26 cellular contexts compared by ENCODE assay signal in genomic region chr4:81085979-81086378, GRCh38. TPM values are rescaled to one million over a fixed set of nuclear protein-coding genes. Genes with fewer than 3 reads are reported as not detected.
DNase-seq lines count a peak whose midpoint lies in the region; ATAC-seq, FAIRE-seq and TF ChIP-seq lines count a peak whose summit lies in the region.
"Had no signal": no experiment of that assay in that cellular context is flagged by ENCODE, and none has a peak within 500 bp of the region (broad histone marks: within the 10 kb centered on the region; RNA-seq: fewer than 3 reads in every experiment).

No MANE protein-coding gene starts in this region.

- peak; percentile 10 for DNase-seq in GM23338 (ENCODE audit: low spot score)
- no peak for DNase-seq in H1 (ENCODE audit: low read depth in 1 of 2, low spot score in 2 of 2)
- DNase-seq in islet precursor cell: peak; percentile 61
- no peak for DNase-seq in neuronal stem cell (ENCODE audit: low spot score)
- DNase-seq in cerebellar nuclear complex (lab: John Stamatoyannopoulos, UW): no peak
- no peak for DNase-seq in HuH-7.5 (ENCODE audit: low spot score)
- no peak for DNase-seq in A673 (ENCODE audit: low spot score)
- DNase-seq: ACHN; Caco-2; Calu3; CD4-positive, alpha-beta T cell; CD8-positive, alpha-beta T cell; DMS79 treated with DMSO at 0.1 percent for 48 hours; GF-D8 had no signal

- peaks cover 3% of the 10 kb centered on the region; the same call in 1 of the 3 replicates for H3K36me3 Mint-ChIP-seq in GM23338 (ENCODE audit: low read depth)
- H3K36me3 Mint-ChIP-seq: CD8-positive, alpha-beta T cell had no signal

- no peak overlapping the region for H4K5ac ChIP-seq in H1 (ENCODE audit: insufficient read length, low read depth, low read length)

- H2BK120ac ChIP-seq in H1 (replicated peaks; ENCODE audit: low read depth, low read length) (no peak overlapping the region), neuronal stem cell (ENCODE audit: low read depth, low read length) (no peak overlapping the region)

- H3K79me1 ChIP-seq in H1 (ENCODE audit: low read depth, low read length): no peaks in the 10 kb centered on the region
- H3K79me1 ChIP-seq in neuronal stem cell (ENCODE audit: low read depth, low read length): no peaks in the 10 kb centered on the region

- H3K27me3 Mint-ChIP-seq in GM23338 (ENCODE audit: insufficient read depth, low read depth, poor library complexity): no peaks in the 10 kb centered on the region
- H3K27me3 Mint-ChIP-seq: B cell; CD4-positive, alpha-beta T cell had no signal

- POLR2A ChIA-PET in H1 (lab: Charles Lee; ENCODE audit: partially characterized antibody) (no interaction called here), A673 (lab: Charles Lee; ENCODE audit: low non-redundant PET) (no interaction called here)

- no peak overlapping the region for H3K23ac ChIP-seq in H1 (ENCODE audit: insufficient read length)
- H3K23ac ChIP-seq in neuronal stem cell (ENCODE audit: low read depth, low read length, poor library complexity): no peak overlapping the region

- H2BK15ac ChIP-seq in H1 (ENCODE audit: low read length) (no peak overlapping the region), neuronal stem cell (ENCODE audit: low read length) (no peak overlapping the region)

- no peak for FAIRE-seq in H1 (lab: Jason Lieb, UNC)
- FAIRE-seq: A549, D721Med, G401.6, GM12878, GM12892, GM18507 had no signal

- H3K27ac ChIP-seq in GM23338 (ENCODE audit: low read depth) (no peak overlapping the region), H1 (ENCODE audit: low read depth, low read length) (no peak overlapping the region), neuronal stem cell (replicated peaks; ENCODE audit: low read length) (no peak overlapping the region), A673 (ENCODE audit: low read depth, low read length, poor library complexity, severe bottlenecking) (no peak overlapping the region)
- H3K27ac ChIP-seq: 22Rv1; A549; BLaER1 treated with 17β-estradiol and CSF1 and Interleukin-3, amounts not matched to agents 10 nM and 100 nM; C4-2B had no signal

- CTCF ChIA-PET in H1 (lab: Charles Lee; ENCODE audit: partially characterized antibody) (interaction anchor here (0.9 to 1.7 kb wide), 5 partner anchors 15 to 266 kb away, joined by 3 to 8 read pairs (median 4); no protein-coding TSS in a partner anchor), A673 (lab: Charles Lee) (no interaction called here)

- intact Hi-C loops in A673 (cut with micrococcal nuclease; ENCODE audit: unreplicated experiment): no loop called here

- H2BK5ac ChIP-seq in H1 (ENCODE audit: low read depth, low read length): no peak overlapping the region
- H2BK5ac ChIP-seq in neuronal stem cell (ENCODE audit: low read length): no peak overlapping the region

- no peaks in the 10 kb centered on the region for H3K36me3 ChIP-seq in GM23338 (ENCODE audit: insufficient read depth)
- H3K36me3 ChIP-seq in H1 (ENCODE audit: control insufficient read depth in 2 of 4, insufficient read depth in 4 of 4, low read length in 3 of 4): no peaks in the 10 kb centered on the region
- H3K36me3 ChIP-seq in neuronal stem cell (replicated peaks in 1 of 2; ENCODE audit: control insufficient read depth in 2 of 2, insufficient read depth in 2 of 2, low read length in 2 of 2): no peaks in the 10 kb centered on the region
- no peaks in the 10 kb centered on the region for H3K36me3 ChIP-seq in A673 (ENCODE audit: insufficient read depth, low read length, poor library complexity, severe bottlenecking)

- ATAC-seq in GM23338: no peak
- no peak for ATAC-seq in HG03159 (IDR thresholded peaks at IDR 0.05; ENCODE audit: unreplicated experiment)
- ATAC-seq: A549; CD8-positive, alpha-beta T cell; GM12878 had no signal

- H3K4ac ChIP-seq in H1 (replicated peaks; ENCODE audit: insufficient read length, low read depth, low read length) (no peak overlapping the region), neuronal stem cell (ENCODE audit: low read length) (no peak overlapping the region)

- H4K8ac ChIP-seq in H1 (ENCODE audit: extremely low read depth, insufficient read depth, low read length): no peak overlapping the region
- no peak overlapping the region for H4K8ac ChIP-seq in neuronal stem cell (ENCODE audit: low read depth, low read length)

- peaks cover 14% of the 10 kb centered on the region for H3K9me3 Mint-ChIP-seq in GM23338
- H3K9me3 Mint-ChIP-seq: CD4-positive, alpha-beta T cell; CD8-positive, alpha-beta T cell had no signal

- H4K20me1 ChIP-seq in GM23338 (replicated peaks; ENCODE audit: insufficient read depth): no peaks in the 10 kb centered on the region
- no peaks in the 10 kb centered on the region for H4K20me1 ChIP-seq in H1 (replicated peaks in 1 of 2; ENCODE audit: control insufficient read depth in 1 of 2, insufficient read depth in 2 of 2, low read length in 2 of 2)
- H4K20me1 ChIP-seq: BLaER1 treated with 17β-estradiol and CSF1 and Interleukin-3, amounts not matched to agents 10 nM and 100 nM had no signal

- H3K79me2 ChIP-seq in GM23338 (replicated peaks; ENCODE audit: insufficient read depth) (no peaks in the 10 kb centered on the region), H1 (ENCODE audit: control insufficient read depth in 1 of 2, insufficient read depth in 2 of 2, low read length in 2 of 2) (no peaks in the 10 kb centered on the region)

- H3K4me2 ChIP-seq in GM23338 (no peak overlapping the region), H1 (ENCODE audit: insufficient read depth in 1 of 2, low read depth in 2 of 2, low read length in 2 of 2) (no peak overlapping the region), neuronal stem cell (ENCODE audit: insufficient read depth, low read length, poor library complexity, severe bottlenecking) (no peak overlapping the region)
- H3K4me2 ChIP-seq: A549; BLaER1 treated with 17β-estradiol and CSF1 and Interleukin-3, amounts not matched to agents 10 nM and 100 nM had no signal

- H3K4me1 Mint-ChIP-seq in GM23338: no peaks in the 10 kb centered on the region
- H3K4me1 Mint-ChIP-seq: B cell had no signal

- TF ChIP-seq CTCF in GM23338 (conservative IDR thresholded peaks at IDR 0.05; ENCODE audit: low read depth in 2 of 2): no peak
- no peak for TF ChIP-seq CTCF in H1 (IDR thresholded peaks at IDR 0.05; ENCODE audit: control extremely low read depth in 1 of 3, insufficient read depth in 1 of 3, low read depth in 1 of 3, low read length in 3 of 3)
- no peak for TF ChIP-seq CTCF in A673 (conservative IDR thresholded peaks at IDR 0.05; ENCODE audit: low read depth, low read length)

- H3K9ac ChIP-seq in H1 (replicated peaks in 1 of 4; ENCODE audit: extremely low read depth in 1 of 4, low read depth in 3 of 4, low read length in 3 of 4) (no peak overlapping the region), neuronal stem cell (ENCODE audit: low read depth, low read length, poor library complexity) (peak overlapping the region; percentile 30)
- H3K9ac ChIP-seq: BLaER1 treated with 17β-estradiol and CSF1 and Interleukin-3, amounts not matched to agents 10 nM and 100 nM had no signal

- H3K18ac ChIP-seq in H1 (ENCODE audit: extremely low read depth, low read length): no peak overlapping the region
- H3K18ac ChIP-seq in neuronal stem cell (ENCODE audit: low read length): no peak overlapping the region

- H3F3A ChIP-seq in GM23338 (replicated peaks; ENCODE audit: low read depth): no peaks in the 10 kb centered on the region

- H4K91ac ChIP-seq in H1 (replicated peaks; ENCODE audit: insufficient read length, low read length) (no peak overlapping the region), neuronal stem cell (ENCODE audit: low read depth, low read length, poor library complexity) (no peak overlapping the region)

- no peak overlapping the region for H3K4me3 Mint-ChIP-seq in GM23338
- H3K4me3 Mint-ChIP-seq: B cell; CD4-positive, alpha-beta T cell; CD8-positive, alpha-beta T cell had no signal

- H2AFZ ChIP-seq in GM23338: no peak overlapping the region
- 0 out of 2 replicates have a peak overlapping the region, but pooled peaks have one; percentile 21 for H2AFZ ChIP-seq in H1 (ENCODE audit: low read length)
- no peak overlapping the region for H2AFZ ChIP-seq in neuronal stem cell (ENCODE audit: low read length)

- TF ChIP-seq POLR2A in H1 (IDR thresholded peaks at IDR 0.05; ENCODE audit: control extremely low read depth in 1 of 2, low read depth in 2 of 2, low read length in 2 of 2): no peak

- H3K23me2 ChIP-seq in H1 (ENCODE audit: low read depth, low read length): no peaks in the 10 kb centered on the region

- no TSS peak for BruUV-seq in A673 (replicated peaks; lab: Mats Ljungman, UMichigan)

- no peak overlapping the region for H3K56ac ChIP-seq in H1 (replicated peaks; ENCODE audit: insufficient read length, low read depth, low read length)

- H3K9me3 ChIP-seq in H1 (ENCODE audit: insufficient read depth in 2 of 2, low read depth in 1 of 2, low read length in 1 of 2): peaks cover 0 to 3% of the 10 kb centered on the region in 2 experiments; a peak in 1 of 4 replicates
- H3K9me3 ChIP-seq in neuronal stem cell (replicated peaks in 1 of 2; ENCODE audit: control insufficient read depth in 2 of 2, insufficient read depth in 1 of 2, low read depth in 1 of 2, low read length in 2 of 2): no peaks in the 10 kb centered on the region
- no peaks in the 10 kb centered on the region for H3K9me3 ChIP-seq in A673 (ENCODE audit: low read depth, low read length, poor library complexity, severe bottlenecking)
- H3K9me3 ChIP-seq: A549, Caco-2 had no signal

- no peak overlapping the region for H2BK20ac ChIP-seq in H1 (ENCODE audit: low read length)

- 0 out of 2 replicates have a peak, but pooled peaks cover 6% of the 10 kb centered on the region for H3K9me2 ChIP-seq in GM23338 (ENCODE audit: insufficient read depth)

- H3K27ac Mint-ChIP-seq in GM23338: no peak overlapping the region
- H3K27ac Mint-ChIP-seq: B cell; CD4-positive, alpha-beta T cell; CD8-positive, alpha-beta T cell had no signal

- H2BK12ac ChIP-seq in H1 (ENCODE audit: low read depth, low read length) (no peak overlapping the region), neuronal stem cell (ENCODE audit: low read length) (no peak overlapping the region)

- 93% methylated on average over 3 of the region's 3 CpGs; no CpG with 5 or more reads in 1 of the 2 experiments for WGBS in H1 (ENCODE audit: extremely low coverage in 1 of 2, insufficient coverage in 1 of 2, insufficient read length in 1 of 2, insufficient replicate concordance in 2 of 2, low coverage in 1 of 2, low lambda C conversion rate in 2 of 2, missing lambda C conversion rate in 1 of 2), 2 experiments
- WGBS in neuronal stem cell (ENCODE audit: extremely low coverage in 2 of 2, insufficient read length in 2 of 2, insufficient replicate concordance in 1 of 2), 2 donors: no CpG with 5 or more reads among the region's 3 CpGs

- H3K27me3 ChIP-seq in GM23338 (ENCODE audit: insufficient read depth) (no peaks in the 10 kb centered on the region), H1 (replicated peaks in 1 of 4; ENCODE audit: control insufficient read depth in 3 of 4, extremely low read depth in 1 of 4, insufficient read depth in 3 of 4, low read length in 3 of 4) (no peaks in the 10 kb centered on the region), neuronal stem cell (ENCODE audit: control insufficient read depth in 3 of 3, insufficient read depth in 3 of 3, low read depth in 1 of 3, low read length in 3 of 3) (no peaks in the 10 kb centered on the region), A673 (replicated peaks; ENCODE audit: insufficient read depth, low read depth, low read length, poor library complexity) (no peaks in the 10 kb centered on the region)
- H3K27me3 ChIP-seq: BLaER1 treated with 17β-estradiol and CSF1 and Interleukin-3, amounts not matched to agents 10 nM and 100 nM had no signal

- H3K4me3 ChIP-seq in GM23338 (no peak overlapping the region), H1 (ENCODE audit: extremely low read depth in 1 of 4, insufficient read depth in 2 of 4, low read depth in 3 of 4, low read length in 4 of 4) (no peak overlapping the region), neuronal stem cell (ENCODE audit: low read length in 2 of 2) (no peak overlapping the region), A673 (ENCODE audit: low read depth, low read length, poor library complexity, severe bottlenecking) (no peak overlapping the region)
- H3K4me3 ChIP-seq: A549; BLaER1 treated with 17β-estradiol and CSF1 and Interleukin-3, amounts not matched to agents 10 nM and 100 nM; GM12878 had no signal

- H3K4me1 ChIP-seq in GM23338 (ENCODE audit: insufficient read depth) (no peaks in the 10 kb centered on the region), H1 (replicated peaks in 1 of 4; ENCODE audit: control insufficient read depth in 3 of 4, insufficient read depth in 4 of 4, low read length in 3 of 4) (no peaks in the 10 kb centered on the region), neuronal stem cell (ENCODE audit: control insufficient read depth in 2 of 2, insufficient read depth in 1 of 2, low read depth in 1 of 2, low read length in 2 of 2) (no peaks in the 10 kb centered on the region), A673 (ENCODE audit: insufficient read depth, low read length, poor library complexity, severe bottlenecking) (no peaks in the 10 kb centered on the region)
- H3K4me1 ChIP-seq: A549; BLaER1 treated with 17β-estradiol and CSF1 and Interleukin-3, amounts not matched to agents 10 nM and 100 nM; Caco-2 had no signal

- H2AK5ac ChIP-seq in H1 (ENCODE audit: low read depth, low read length) (no peak overlapping the region), neuronal stem cell (ENCODE audit: low read depth, low read length) (no peak overlapping the region)

- no peak for TF ChIP-seq EP300 in H1 (IDR thresholded peaks at IDR 0.05; ENCODE audit: borderline replicate concordance in 1 of 2, low read depth in 2 of 2, low read length in 2 of 2)

- TF ChIP-seq RAD21 in H1 (IDR thresholded peaks at IDR 0.05 in 1 of 2, conservative IDR thresholded peaks at IDR 0.05 in 1 of 2; ENCODE audit: low read depth in 2 of 2, low read length in 2 of 2): no peak

- no peak overlapping the region for H3K14ac ChIP-seq in H1 (ENCODE audit: insufficient read length)
- no peak overlapping the region for H3K14ac ChIP-seq in neuronal stem cell (ENCODE audit: low read length)

RNA-seq across cellular contexts. Expression of gene BMP3, which starts 55.5 kb away (rescaled TPM):
- 0.04 and 0.10 TPM in 2 replicates for total RNA-seq in GM23338 (2014; rRNA removed; shearing (Covaris generic))
- polyA plus RNA-seq in GM23338 (2016; fragmentation: Nextera tagmentation; extraction: Ambion mirVana) (0.03 TPM in 1 of 2 replicates, not detected in the other), H1 (2011; rRNA removed) (0.02 TPM in 1 of 2 replicates, not detected in the other)
- total RNA-seq in H1 (2021; fragmentation: NEBNext Ultra II Directional; extraction: Animal tissue kit (Norgen Biotek cat#: 25700)): 0.06 TPM in 1 of 2 replicates, not detected in the other
- 0.01 TPM for polyA plus RNA-seq in H1 (2011; cell fraction: cytosol; rRNA removed)
- polyA plus RNA-seq in H1 (2011; cell fraction: nucleus; rRNA removed): not detected
- 0.03 TPM in 1 of 4 replicates, not detected in the others for polyA plus RNA-seq in H1 (2012, experiment 1 of 2)
- polyA plus RNA-seq in H1 (2012, experiment 2 of 2): not detected
- polyA plus RNA-seq in H1 (2013, experiment 1 of 2): 0.08 TPM
- 0.07 TPM for polyA plus RNA-seq in H1 (2013, experiment 2 of 2)
- polyA minus RNA-seq in H1 (2011; rRNA and poly(A)+ RNA removed): not detected in 2 replicates
- polyA minus RNA-seq in H1 (2011; cell fraction: cytosol; rRNA and poly(A)+ RNA removed): not detected
- polyA minus RNA-seq in H1 (2011; cell fraction: nucleus; rRNA and poly(A)+ RNA removed): not detected
- 0.13 TPM for polyA plus RNA-seq in neuronal stem cell (2013, experiment 1 of 2)
- polyA plus RNA-seq in neuronal stem cell (2013, experiment 2 of 2): 0.15 TPM
- not detected in 2 replicates for total RNA-seq in A673 (2021)
- total RNA-seq: A172; Caco-2; CD4-positive, alpha-beta T cell; CD8-positive, alpha-beta T cell had no signal
- polyA plus RNA-seq: A549 had no signal

Comparison
In these comparisons a context has a peak if more than half of its experiments do, and no peak if none do; other contexts are left out.
1. DNase-seq: peak in GM23338 (single experiment) and islet precursor cell (single experiment); none in H1 (0 of 2), neuronal stem cell (single experiment), cerebellar nuclear complex (0 of 2), HuH-7.5 (single experiment) and A673 (single experiment).